22 cellular contexts compared by ENCODE assay signal in genomic region chr3:53694051-53694450, GRCh38.
"Had no signal": no experiment of that assay in that cellular context is flagged by ENCODE, and none has a peak within 500 bp of the region (broad histone marks: within the 10 kb centered on the region; RNA-seq: fewer than 3 reads in every experiment).

No MANE protein-coding gene starts in this region.

- ATAC-seq: activated T-helper 17 cell treated with anti-CD3 and anti-CD28 coated beads, Interleukin-2, amount 50 U/mL, for 72 hours; T-helper 17 cell had no signal

- H3K4me3 ChIP-seq: adrenal gland, breast epithelium had no signal

- H3K36me3 Mint-ChIP-seq: activated naive CD8-positive, alpha-beta T cell had no signal

- H3K4me1 Mint-ChIP-seq: activated T-helper 17 cell treated with anti-CD3 and anti-CD28 coated beads, Interleukin-2, amount 50 U/mL, for 72 hours had no signal

- DNase-seq: activated CD4-positive, CD25-positive, alpha-beta regulatory T cell; activated gamma-delta T cell; activated naive CD4-positive, alpha-beta T cell treated with anti-CD3 and anti-CD28 coated beads for 36 hours; activated T-cell treated with anti-CD3 and anti-CD28 coated beads for 4 hours; activated T-cell treated with anti-CD3 and anti-CD28 coated beads, Interleukin-2, amount 50 U/mL, for 48 hours; anterior cingulate cortex; MM.1S; NCI-H1105; NCI-H1436; NCI-H1694 treated with DMSO at 0.1 percent for 48 hours; NCI-H2029 treated with DMSO at 0.1 percent for 48 hours; NCI-H345; NCI-H510A; NCI-H526 treated with DMSO at 0.1 percent for 48 hours; NCI-H82; SIG-M5; T-helper 17 cell had no signal

- H3K4me3 Mint-ChIP-seq: activated naive CD4-positive, alpha-beta T cell treated with anti-CD3 and anti-CD28 coated beads for 36 hours; activated naive CD8-positive, alpha-beta T cell; activated T-helper 17 cell treated with anti-CD3 and anti-CD28 coated beads, Interleukin-2, amount 50 U/mL, for 72 hours; T-helper 17 cell had no signal

- H3K27me3 ChIP-seq: adrenal gland, breast epithelium had no signal

- H3K9me3 ChIP-seq: adrenal gland, breast epithelium had no signal

- H3K4me1 ChIP-seq: adrenal gland, breast epithelium had no signal

- H3K27ac ChIP-seq: adrenal gland, breast epithelium, VCaP had no signal

- H3K36me3 ChIP-seq: adrenal gland, breast epithelium had no signal

- H3K9me3 Mint-ChIP-seq: activated naive CD4-positive, alpha-beta T cell treated with anti-CD3 and anti-CD28 coated beads for 36 hours; activated T-helper 17 cell treated with anti-CD3 and anti-CD28 coated beads, Interleukin-2, amount 50 U/mL, for 72 hours had no signal

- H3K27ac Mint-ChIP-seq: activated naive CD4-positive, alpha-beta T cell treated with anti-CD3 and anti-CD28 coated beads for 36 hours; activated naive CD8-positive, alpha-beta T cell; activated T-helper 17 cell treated with anti-CD3 and anti-CD28 coated beads, Interleukin-2, amount 50 U/mL, for 72 hours; T-helper 17 cell had no signal
